Comparison of ENCODE assay signal across 20 cellular contexts in genomic region chr9:34891386-34891785, GRCh38.
DNase-seq lines count a peak whose midpoint lies in the region; TF ChIP-seq lines count a peak whose summit lies in the region.
"Had no signal": no experiment of that assay in that cellular context is flagged by ENCODE, and none has a peak within 500 bp of the region (broad histone marks: within the 10 kb centered on the region; RNA-seq: fewer than 3 reads in every experiment).

No MANE protein-coding gene starts in this region.

- H3K4me3 ChIP-seq in breast epithelium: no peak overlapping the region
- H3K4me3 ChIP-seq in fibroblast of mammary gland (ENCODE audit: control insufficient read depth, low read depth, low read length): no peak overlapping the region

- CTCF ChIA-PET in MCF 10A (lab: Yijun Ruan, JAX): interaction anchor here (1.0 to 6.2 kb wide), 3 partner anchors 8 to 201 kb away, joined by 3 to 29 read pairs (median 3); no protein-coding TSS in a partner anchor

- no peaks in the 10 kb centered on the region for H3K36me3 Mint-ChIP-seq in MCF 10A (ENCODE audit: insufficient read depth, unreplicated experiment)
- no peaks in the 10 kb centered on the region for H3K36me3 Mint-ChIP-seq in mesothelial cell of epicardium

- no peaks in the 10 kb centered on the region for H3K27me3 ChIP-seq in breast epithelium

- TF ChIP-seq POLR2A in breast epithelium (IDR thresholded peaks at IDR 0.05): no peak

- BruUV-seq in MCF 10A (replicated peaks; lab: Mats Ljungman, UMichigan): no TSS peak

- no peak overlapping the region for H3K27ac Mint-ChIP-seq in MCF 10A (ENCODE audit: low read depth, unreplicated experiment)
- H3K27ac Mint-ChIP-seq in mesothelial cell of epicardium: no peak overlapping the region
- H3K27ac Mint-ChIP-seq: CD4-positive, alpha-beta T cell had no signal

- H3K4me1 ChIP-seq in breast epithelium: no peaks in the 10 kb centered on the region

- no peak for TF ChIP-seq CTCF in MCF 10A (IDR thresholded peaks at IDR 0.05; ENCODE audit: unreplicated experiment)
- no peak for TF ChIP-seq CTCF in breast epithelium (IDR thresholded peaks at IDR 0.05)
- TF ChIP-seq CTCF in fibroblast of mammary gland (conservative IDR thresholded peaks at IDR 0.05; ENCODE audit: control insufficient read depth, insufficient read depth, low read depth, low read length): no peak
- no peak for TF ChIP-seq CTCF in mesothelial cell of epicardium (IDR thresholded peaks at IDR 0.05; ENCODE audit: unreplicated experiment)

- no peaks in the 10 kb centered on the region for H3K36me3 ChIP-seq in breast epithelium

- H3K9me3 Mint-ChIP-seq in MCF 10A (ENCODE audit: unreplicated experiment): no peaks in the 10 kb centered on the region
- H3K9me3 Mint-ChIP-seq in mesothelial cell of epicardium: no peaks in the 10 kb centered on the region
- H3K9me3 Mint-ChIP-seq: CD4-positive, alpha-beta T cell had no signal

- POLR2A ChIA-PET in MCF 10A (lab: Yijun Ruan, JAX): no interaction called here

- no peak overlapping the region for H3K4me3 Mint-ChIP-seq in MCF 10A (ENCODE audit: unreplicated experiment)
- no peak overlapping the region for H3K4me3 Mint-ChIP-seq in mesothelial cell of epicardium
- H3K4me3 Mint-ChIP-seq: CD4-positive, alpha-beta T cell had no signal

- H3K4me1 Mint-ChIP-seq in MCF 10A (ENCODE audit: insufficient read depth, unreplicated experiment) (no peaks in the 10 kb centered on the region), mesothelial cell of epicardium (no peaks in the 10 kb centered on the region)

- intact Hi-C loops in MCF 10A (cut with micrococcal nuclease): loop anchor here (10.0 kb wide), 2 partner anchors 127 to 663 kb away; no protein-coding TSS in a partner anchor
- intact Hi-C loops in breast epithelium (cut with DNase I; ENCODE audit: low total_unique reads): loop anchor here (10.0 kb wide), 1 partner anchor 73 kb away; no protein-coding TSS in a partner anchor

- DNase-seq in MCF 10A (ENCODE audit: unreplicated experiment) (peak; percentile 25), breast epithelium (ENCODE audit: low spot score in 2 of 2) (no peak), RPMI7951 (ENCODE audit: low read depth) (peak; percentile 46), fibroblast of mammary gland (ENCODE audit: low read depth) (peak; percentile 32), mesothelial cell of epicardium (ENCODE audit: low spot score in 2 of 2, unreplicated experiment in 2 of 2) (no peak), NCI-H1417 treated with DMSO at 0.1 percent for 48 hours (lab: John Stamatoyannopoulos, UW) (no peak), D341Med (ENCODE audit: low spot score) (no peak)
- no peak for DNase-seq in activated naive CD4-positive, alpha-beta T cell (lab: John Stamatoyannopoulos, UW)
- DNase-seq: Calu3; CD4-positive, alpha-beta T cell; H7; NCI-H1105; NCI-H1694; NCI-H748 treated with DMSO at 0.1 percent for 48 hours; NK-92 treated with Interleukin-12 subunit alpha and Interleukin-12 subunit beta, amount 100 ng/mL, for 24 hours; SHP77; SK-N-SH had no signal

- H3K27ac ChIP-seq in breast epithelium: peak overlapping the region in 1 of 2 donors; percentile 66
- H3K27ac ChIP-seq: 22Rv1, HL-60, KMS-11 had no signal

- no peaks in the 10 kb centered on the region for H3K9me3 ChIP-seq in breast epithelium
- H3K9me3 ChIP-seq: SK-N-SH had no signal

- peaks cover 50% of the 10 kb centered on the region for H3K27me3 Mint-ChIP-seq in MCF 10A (ENCODE audit: insufficient read depth, unreplicated experiment)
- H3K27me3 Mint-ChIP-seq in mesothelial cell of epicardium (ENCODE audit: low read depth): peaks cover 58% of the 10 kb centered on the region

Comparison
In these comparisons a context has a peak if more than half of its experiments do, and no peak if none do; other contexts are left out.
1. DNase-seq: peak in MCF 10A (single experiment), RPMI7951 (single experiment) and fibroblast of mammary gland (single experiment); none in breast epithelium (0 of 2), mesothelial cell of epicardium (0 of 2), NCI-H1417 treated with DMSO at 0.1 percent for 48 hours (single experiment), activated naive CD4-positive, alpha-beta T cell (0 of 4) and D341Med (single experiment).